In the genomic region with DNA sequence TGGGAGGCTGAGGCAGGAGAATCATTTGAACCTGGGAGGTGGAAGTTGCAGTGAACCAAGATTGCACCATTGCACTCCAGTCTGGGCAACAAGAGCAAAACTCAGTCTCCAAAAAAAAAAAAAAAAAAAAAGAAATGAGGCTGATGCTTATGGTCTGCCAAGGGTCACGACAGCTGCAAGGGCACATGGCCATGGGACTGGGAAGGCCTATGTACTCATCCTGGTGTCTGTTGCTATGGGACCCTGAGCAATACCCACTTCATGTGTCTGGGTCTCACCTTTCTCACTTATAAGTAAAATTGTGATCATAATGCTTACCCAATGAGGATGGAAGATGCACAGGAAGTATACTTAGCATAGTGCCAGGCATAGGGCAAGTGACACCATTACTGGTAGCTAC, we compare ENCODE assay signal across 7 cellular contexts.
"Had no signal": no experiment of that assay in that cellular context is flagged by ENCODE, and none has a peak within 500 bp of the region (broad histone marks: within the 10 kb centered on the region; RNA-seq: fewer than 3 reads in every experiment).

No MANE protein-coding gene starts in this region.

- H3K27ac Mint-ChIP-seq: GM23338 had no signal

- FAIRE-seq: H1, H54 had no signal

- H3K9me3 Mint-ChIP-seq: GM23338, H9, IgD-negative memory B cell had no signal

- H3K4me1 Mint-ChIP-seq: GM23338, H9 had no signal

- H3K4me3 ChIP-seq: GM23338 had no signal

- DNase-seq: H9, HCEC 1CT, KBM-7 had no signal

- ATAC-seq: GM23338 had no signal

- H3K4me2 ChIP-seq: GM23338 had no signal

- H3K27me3 Mint-ChIP-seq: IgD-negative memory B cell had no signal

- H3K4me3 Mint-ChIP-seq: GM23338, H9, IgD-negative memory B cell had no signal

- H2AFZ ChIP-seq: GM23338 had no signal
